In genomic region chr1:215526147-215526845, GRCh38 we compare ENCODE assay signal across 8 cellular contexts. TPM values are rescaled to one million over a fixed set of nuclear protein-coding genes. Genes with fewer than 3 reads are reported as not detected.
DNase-seq lines count a peak whose midpoint lies in the region; ATAC-seq and TF ChIP-seq lines count a peak whose summit lies in the region.

No MANE protein-coding gene starts in this region.

- peak; percentile 87 for TF ChIP-seq CTCF in OCI-LY7 (conservative IDR thresholded peaks at IDR 0.05; ENCODE audit: low read length)
- peak; percentile 97 for TF ChIP-seq CTCF in endothelial cell (IDR thresholded peaks at IDR 0.05; ENCODE audit: unreplicated experiment)

- WGBS in neuronal stem cell (ENCODE audit: extremely low coverage in 2 of 2, insufficient read length in 2 of 2, insufficient replicate concordance in 1 of 2), 2 donors = no CpG with 5 or more reads among the region's 7 CpGs

- H3K23ac ChIP-seq in neuronal stem cell (ENCODE audit: low read depth, low read length, poor library complexity) = no peak overlapping the region

- no peak overlapping the region for H2BK12ac ChIP-seq in neuronal stem cell (ENCODE audit: low read length)

- no peak overlapping the region for H2BK15ac ChIP-seq in neuronal stem cell (ENCODE audit: low read length)

- no peak overlapping the region for H2AFZ ChIP-seq in Karpas-422 (ENCODE audit: low read length)
- no peak overlapping the region for H2AFZ ChIP-seq in OCI-LY7 (ENCODE audit: low read length)
- no peak overlapping the region for H2AFZ ChIP-seq in neuronal stem cell (ENCODE audit: low read length)

- no peaks in the 10 kb centered on the region for H3K4me1 Mint-ChIP-seq in endothelial cell (ENCODE audit: unreplicated experiment)

- peaks cover 1% of the 10 kb centered on the region for H3K27me3 Mint-ChIP-seq in endothelial cell (ENCODE audit: unreplicated experiment)

- no peak overlapping the region for H2AK5ac ChIP-seq in neuronal stem cell (ENCODE audit: low read depth, low read length)

- no peaks in the 10 kb centered on the region for H3K9me2 ChIP-seq in Karpas-422 (replicated peaks; ENCODE audit: insufficient read depth, low read length)
- no peaks in the 10 kb centered on the region for H3K9me2 ChIP-seq in OCI-LY7 (ENCODE audit: insufficient read depth, low read length)

- H3K4me1 ChIP-seq in Karpas-422 (ENCODE audit: low read length) (no peaks in the 10 kb centered on the region), OCI-LY7 (ENCODE audit: insufficient read depth, low read length, poor library complexity, severe bottlenecking) (no peaks in the 10 kb centered on the region), neuronal stem cell (ENCODE audit: control insufficient read depth in 2 of 2, insufficient read depth in 1 of 2, low read depth in 1 of 2, low read length in 2 of 2) (no peaks in the 10 kb centered on the region)

- DNase-seq in DMS114 treated with DMSO at 0.1 percent for 48 hours (lab: John Stamatoyannopoulos, UW; ENCODE audit: unreplicated experiment) = peak; percentile 63
- peak; percentile 83 for DNase-seq in Karpas-422
- DNase-seq in OCI-LY7 (ENCODE audit: low spot score) = peak; percentile 53
- no peak for DNase-seq in endothelial cell (ENCODE audit: low spot score)
- peak; percentile 41 for DNase-seq in neuronal stem cell (ENCODE audit: low spot score)
- DNase-seq in activated gamma-delta T cell (lab: John Stamatoyannopoulos, UW) = no peak
- no peak for DNase-seq in islet precursor cell

- H3K18ac ChIP-seq in neuronal stem cell (ENCODE audit: low read length) = no peak overlapping the region

- no peak overlapping the region for H2BK5ac ChIP-seq in neuronal stem cell (ENCODE audit: low read length)

- H2BK120ac ChIP-seq in neuronal stem cell (ENCODE audit: low read depth, low read length) = no peak overlapping the region

- no peak overlapping the region for H3K27ac Mint-ChIP-seq in endothelial cell (ENCODE audit: unreplicated experiment)

- ATAC-seq in GM19467 (IDR thresholded peaks at IDR 0.05; ENCODE audit: unreplicated experiment) = peak; percentile 56

- no peaks in the 10 kb centered on the region for H3K36me3 Mint-ChIP-seq in endothelial cell (ENCODE audit: low read depth, unreplicated experiment)

- H4K20me1 ChIP-seq in Karpas-422 (ENCODE audit: insufficient read depth, low read depth, low read length) (no peaks in the 10 kb centered on the region), OCI-LY7 (ENCODE audit: insufficient read depth, low read length) (no peaks in the 10 kb centered on the region)

- H3K27ac ChIP-seq in Karpas-422 (ENCODE audit: low read length) = no peak overlapping the region
- H3K27ac ChIP-seq in OCI-LY7 (ENCODE audit: low read depth, low read length, poor library complexity, severe bottlenecking) = no peak overlapping the region
- no peak overlapping the region for H3K27ac ChIP-seq in neuronal stem cell (replicated peaks; ENCODE audit: low read length)

- H3K79me2 ChIP-seq in Karpas-422 (ENCODE audit: low read length) (no peaks in the 10 kb centered on the region), OCI-LY7 (ENCODE audit: insufficient read depth, low read depth, low read length) (no peaks in the 10 kb centered on the region)

- H3K4me2 ChIP-seq in Karpas-422 (ENCODE audit: low read depth, low read length, poor library complexity, severe bottlenecking) = no peak overlapping the region
- H3K4me2 ChIP-seq in OCI-LY7 (ENCODE audit: low read length) = no peak overlapping the region
- H3K4me2 ChIP-seq in neuronal stem cell (ENCODE audit: insufficient read depth, low read length, poor library complexity, severe bottlenecking) = no peak overlapping the region

- no TSS peak for BruUV-seq in OCI-LY7 (replicated peaks; lab: Mats Ljungman, UMichigan)

- H4K8ac ChIP-seq in neuronal stem cell (ENCODE audit: low read depth, low read length) = no peak overlapping the region

- intact Hi-C loops in OCI-LY7 (cut with micrococcal nuclease; ENCODE audit: unreplicated experiment) = loop anchor here (5.0 to 10.0 kb wide), 4 partner anchors 711 to 1314 kb away; no protein-coding TSS in a partner anchor

- CTCF ChIA-PET in OCI-LY7 (lab: Charles Lee; ENCODE audit: unreplicated experiment) = interaction anchor here (1.0 kb wide), 1 partner anchor 1194 kb away, joined by 3 read pairs; no protein-coding TSS in a partner anchor

- no peaks in the 10 kb centered on the region for H3K36me3 ChIP-seq in Karpas-422 (ENCODE audit: insufficient read depth, low read length)
- no peaks in the 10 kb centered on the region for H3K36me3 ChIP-seq in OCI-LY7 (ENCODE audit: insufficient read depth, low read length)
- H3K36me3 ChIP-seq in neuronal stem cell (replicated peaks in 1 of 2; ENCODE audit: control insufficient read depth in 2 of 2, insufficient read depth in 2 of 2, low read length in 2 of 2) = no peaks in the 10 kb centered on the region

- H4K91ac ChIP-seq in neuronal stem cell (ENCODE audit: low read depth, low read length, poor library complexity) = no peak overlapping the region

- H3K9me3 Mint-ChIP-seq in endothelial cell (ENCODE audit: unreplicated experiment) = no peaks in the 10 kb centered on the region

- no peaks in the 10 kb centered on the region for H3K9me3 ChIP-seq in Karpas-422 (ENCODE audit: low read length)
- H3K9me3 ChIP-seq in OCI-LY7 (ENCODE audit: low read length) = no peaks in the 10 kb centered on the region
- no peaks in the 10 kb centered on the region for H3K9me3 ChIP-seq in neuronal stem cell (replicated peaks in 1 of 2; ENCODE audit: control insufficient read depth in 2 of 2, insufficient read depth in 1 of 2, low read depth in 1 of 2, low read length in 2 of 2)

- H3K4ac ChIP-seq in neuronal stem cell (ENCODE audit: low read length) = no peak overlapping the region

- H3K9ac ChIP-seq in Karpas-422 (ENCODE audit: low read length) = no peak overlapping the region
- no peak overlapping the region for H3K9ac ChIP-seq in neuronal stem cell (ENCODE audit: low read depth, low read length, poor library complexity)

- H3K14ac ChIP-seq in neuronal stem cell (ENCODE audit: low read length) = no peak overlapping the region

- H3K4me3 Mint-ChIP-seq in endothelial cell (ENCODE audit: unreplicated experiment) = no peak overlapping the region

- H3K27me3 ChIP-seq in Karpas-422 (ENCODE audit: low read length) = no peaks in the 10 kb centered on the region
- H3K27me3 ChIP-seq in neuronal stem cell (ENCODE audit: control insufficient read depth in 3 of 3, insufficient read depth in 3 of 3, low read depth in 1 of 3, low read length in 3 of 3) = no peaks in the 10 kb centered on the region

- POLR2A ChIA-PET in OCI-LY7 (lab: Charles Lee) = interaction anchor here (0.6 kb wide), 1 partner anchor 29 kb away, joined by 5 read pairs; no protein-coding TSS in a partner anchor

- H3K4me3 ChIP-seq in Karpas-422 (ENCODE audit: low read length) = no peak overlapping the region
- H3K4me3 ChIP-seq in OCI-LY7 (ENCODE audit: low read depth, low read length, poor library complexity, severe bottlenecking) = no peak overlapping the region
- no peak overlapping the region for H3K4me3 ChIP-seq in neuronal stem cell (ENCODE audit: low read length in 2 of 2)

- H3K79me1 ChIP-seq in neuronal stem cell (ENCODE audit: low read depth, low read length) = no peaks in the 10 kb centered on the region

RNA-seq across cellular contexts. Expression of gene KCTD3, which starts 40.8 kb away (rescaled TPM):
- not detected in 2 replicates for total RNA-seq in Karpas-422 (2014; rRNA removed; shearing (Covaris generic); ENCODE audit: low replicate concordance)
- 0.08 and 0.13 TPM in 2 replicates for total RNA-seq in OCI-LY7 (2014; rRNA removed; shearing (Covaris generic))
- 2.4 and 3.4 TPM in 2 replicates for total RNA-seq in OCI-LY7 (2022)
- total RNA-seq in endothelial cell (ENCODE audit: unreplicated experiment) = 32.9 TPM
- 29.0 TPM for polyA plus RNA-seq in neuronal stem cell (2013, experiment 1 of 2)
- 29.6 TPM for polyA plus RNA-seq in neuronal stem cell (2013, experiment 2 of 2)

Comparison
In these comparisons a context has a peak if more than half of its experiments do, and no peak if none do; other contexts are left out.
1. DNase-seq: peak in DMS114 treated with DMSO at 0.1 percent for 48 hours (single experiment), Karpas-422 (single experiment), OCI-LY7 (single experiment) and neuronal stem cell (single experiment); none in endothelial cell (single experiment), activated gamma-delta T cell (single experiment) and islet precursor cell (single experiment).